21 cellular contexts compared by ENCODE assay signal in genomic region chr12:117161460-117162166, GRCh38. TPM values are rescaled to one million over a fixed set of nuclear protein-coding genes. Genes with fewer than 3 reads are reported as not detected.
DNase-seq lines count a peak whose midpoint lies in the region; ATAC-seq and TF ChIP-seq lines count a peak whose summit lies in the region.
"Had no signal": no experiment of that assay in that cellular context is flagged by ENCODE, and none has a peak within 500 bp of the region (broad histone marks: within the 10 kb centered on the region; RNA-seq: fewer than 3 reads in every experiment).

No MANE protein-coding gene starts in this region.

- H3K27me3 Mint-ChIP-seq in activated naive CD4-positive, alpha-beta T cell treated with anti-CD3 and anti-CD28 coated beads for 36 hours (ENCODE audit: low read depth) = no peaks in the 10 kb centered on the region
- H3K27me3 Mint-ChIP-seq in activated naive CD4-positive, alpha-beta T cell treated with anti-CD3 and anti-CD28 coated beads, Interleukin-2, amount 10 ng/mL, durations not matched to agents 7 days and 5 days = no peaks in the 10 kb centered on the region
- H3K27me3 Mint-ChIP-seq in endothelial cell (ENCODE audit: unreplicated experiment) = peaks cover 3% of the 10 kb centered on the region
- H3K27me3 Mint-ChIP-seq in stimulated activated memory B cell treated with anti-CD40 and anti-IgM and Interleukin-4, amounts not matched to agents 10 μg/mL and 1 μg/mL and 100 μg/mL, for 72 hours = no peaks in the 10 kb centered on the region
- H3K27me3 Mint-ChIP-seq: CD4-positive, alpha-beta T cell had no signal

- CTCF ChIA-PET in activated naive CD4-positive, alpha-beta T cell treated with anti-CD3 and anti-CD28 coated beads for 36 hours (lab: Charles Lee) = interaction anchor here (1.1 kb wide), 1 partner anchor 42 kb away, joined by 4 read pairs; no protein-coding TSS in a partner anchor
- CTCF ChIA-PET in activated naive CD4-positive, alpha-beta T cell treated with anti-CD3 and anti-CD28 coated beads, Interleukin-2, amount 10 ng/mL, durations not matched to agents 7 days and 5 days (lab: Charles Lee) = no interaction called here

- H3K9me3 Mint-ChIP-seq in activated naive CD4-positive, alpha-beta T cell treated with anti-CD3 and anti-CD28 coated beads for 36 hours = no peaks in the 10 kb centered on the region
- H3K9me3 Mint-ChIP-seq in activated naive CD4-positive, alpha-beta T cell treated with anti-CD3 and anti-CD28 coated beads, Interleukin-2, amount 10 ng/mL, durations not matched to agents 7 days and 5 days = no peaks in the 10 kb centered on the region
- no peaks in the 10 kb centered on the region for H3K9me3 Mint-ChIP-seq in endothelial cell (ENCODE audit: unreplicated experiment)
- H3K9me3 Mint-ChIP-seq in stimulated activated memory B cell treated with anti-CD40 and anti-IgM and Interleukin-4, amounts not matched to agents 10 μg/mL and 1 μg/mL and 100 μg/mL, for 72 hours = no peaks in the 10 kb centered on the region
- H3K9me3 Mint-ChIP-seq: CD4-positive, alpha-beta T cell had no signal

- intact Hi-C loops in activated naive CD4-positive, alpha-beta T cell treated with anti-CD3 and anti-CD28 coated beads for 36 hours (cut with micrococcal nuclease) = no loop called here

- peak overlapping the region; percentile 41 for H3K27ac Mint-ChIP-seq in activated naive CD4-positive, alpha-beta T cell treated with anti-CD3 and anti-CD28 coated beads for 36 hours
- no peak overlapping the region for H3K27ac Mint-ChIP-seq in activated naive CD4-positive, alpha-beta T cell treated with anti-CD3 and anti-CD28 coated beads, Interleukin-2, amount 10 ng/mL, durations not matched to agents 7 days and 5 days
- H3K27ac Mint-ChIP-seq in endothelial cell (ENCODE audit: unreplicated experiment) = no peak overlapping the region
- peak overlapping the region; percentile 58 for H3K27ac Mint-ChIP-seq in stimulated activated memory B cell treated with anti-CD40 and anti-IgM and Interleukin-4, amounts not matched to agents 10 μg/mL and 1 μg/mL and 100 μg/mL, for 72 hours
- H3K27ac Mint-ChIP-seq: CD4-positive, alpha-beta T cell had no signal

- H3K4me3 Mint-ChIP-seq in activated naive CD4-positive, alpha-beta T cell treated with anti-CD3 and anti-CD28 coated beads for 36 hours = no peak overlapping the region
- H3K4me3 Mint-ChIP-seq in activated naive CD4-positive, alpha-beta T cell treated with anti-CD3 and anti-CD28 coated beads, Interleukin-2, amount 10 ng/mL, durations not matched to agents 7 days and 5 days = no peak overlapping the region
- peak overlapping the region; percentile 68 for H3K4me3 Mint-ChIP-seq in endothelial cell (ENCODE audit: unreplicated experiment)
- H3K4me3 Mint-ChIP-seq in stimulated activated memory B cell treated with anti-CD40 and anti-IgM and Interleukin-4, amounts not matched to agents 10 μg/mL and 1 μg/mL and 100 μg/mL, for 72 hours = no peak overlapping the region
- H3K4me3 Mint-ChIP-seq: CD4-positive, alpha-beta T cell had no signal

- H3K4me1 Mint-ChIP-seq in activated naive CD4-positive, alpha-beta T cell treated with anti-CD3 and anti-CD28 coated beads for 36 hours (ENCODE audit: low read depth) = no peaks in the 10 kb centered on the region
- peaks cover 3% of the 10 kb centered on the region for H3K4me1 Mint-ChIP-seq in activated naive CD4-positive, alpha-beta T cell treated with anti-CD3 and anti-CD28 coated beads, Interleukin-2, amount 10 ng/mL, durations not matched to agents 7 days and 5 days
- no peaks in the 10 kb centered on the region for H3K4me1 Mint-ChIP-seq in endothelial cell (ENCODE audit: unreplicated experiment)
- H3K4me1 Mint-ChIP-seq in stimulated activated memory B cell treated with anti-CD40 and anti-IgM and Interleukin-4, amounts not matched to agents 10 μg/mL and 1 μg/mL and 100 μg/mL, for 72 hours = no peaks in the 10 kb centered on the region

- no peak for TF ChIP-seq CTCF in endothelial cell (IDR thresholded peaks at IDR 0.05; ENCODE audit: unreplicated experiment)

- H3K36me3 Mint-ChIP-seq in activated naive CD4-positive, alpha-beta T cell treated with anti-CD3 and anti-CD28 coated beads for 36 hours (ENCODE audit: low read depth) = peaks cover 31% of the 10 kb centered on the region
- peaks cover 52% of the 10 kb centered on the region for H3K36me3 Mint-ChIP-seq in activated naive CD4-positive, alpha-beta T cell treated with anti-CD3 and anti-CD28 coated beads, Interleukin-2, amount 10 ng/mL, durations not matched to agents 7 days and 5 days
- peaks cover 63% of the 10 kb centered on the region for H3K36me3 Mint-ChIP-seq in endothelial cell (ENCODE audit: low read depth, unreplicated experiment)
- peaks cover 70% of the 10 kb centered on the region for H3K36me3 Mint-ChIP-seq in stimulated activated memory B cell treated with anti-CD40 and anti-IgM and Interleukin-4, amounts not matched to agents 10 μg/mL and 1 μg/mL and 100 μg/mL, for 72 hours

- DNase-seq in activated naive CD4-positive, alpha-beta T cell treated with anti-CD3 and anti-CD28 coated beads for 36 hours = no peak
- DNase-seq in activated naive CD4-positive, alpha-beta T cell treated with anti-CD3 and anti-CD28 coated beads, Interleukin-2, amount 10 ng/mL, durations not matched to agents 7 days and 5 days = no peak
- DNase-seq in OCI-M1 (lab: John Stamatoyannopoulos, UW) = peak; percentile 2
- DNase-seq in endothelial cell (ENCODE audit: low spot score) = no peak
- no peak for DNase-seq in activated CD4-positive, alpha-beta T cell treated with anti-CD3 and anti-CD28 coated beads for 48 hours
- no peak for DNase-seq in NCI-H1694 treated with DMSO at 0.1 percent for 48 hours (lab: John Stamatoyannopoulos, UW)
- DNase-seq: activated CD8-positive, alpha-beta memory T cell treated with anti-CD3 and anti-CD28 coated beads, Interleukin-2, amount 50 U/mL, for 4 hours; activated effector memory CD4-positive, alpha-beta T cell treated with Interleukin-2 at 50 U/mL for 16 hours; CD4-positive, alpha-beta T cell; DND-41; effector CD4-positive, alpha-beta T cell; NCI-H1048; NCI-H1694; NCI-H2171; NCI-H510A; SJCRH30; stimulated activated CD4-positive, alpha-beta T cell treated with anti-CD3 and anti-CD28 coated beads, Interleukin-2, amount 100 ng/mL, for 24 hours; SW 1271 had no signal

- no peak for ATAC-seq in stimulated activated memory B cell treated with anti-CD40 and anti-IgM and Interleukin-4, amounts not matched to agents 10 μg/mL and 1 μg/mL and 100 μg/mL, for 72 hours
- no peak for ATAC-seq in HG02759 (IDR thresholded peaks at IDR 0.05; ENCODE audit: unreplicated experiment)
- ATAC-seq: left lobe of liver had no signal

RNA-seq across cellular contexts. Expression of gene FBXO21, which starts 28.7 kb away (rescaled TPM):
- total RNA-seq in activated naive CD4-positive, alpha-beta T cell treated with anti-CD3 and anti-CD28 coated beads for 36 hours = 10 to 100 TPM; 18.2 to 19.7 TPM
- 44.7 TPM for total RNA-seq in endothelial cell (ENCODE audit: unreplicated experiment)

Comparison
In these comparisons a context has a peak if more than half of its experiments do, and no peak if none do; other contexts are left out.
1. H3K27ac Mint-ChIP-seq: peak in activated naive CD4-positive, alpha-beta T cell treated with anti-CD3 and anti-CD28 coated beads for 36 hours (single experiment) and stimulated activated memory B cell treated with anti-CD40 and anti-IgM and Interleukin-4, amounts not matched to agents 10 μg/mL and 1 μg/mL and 100 μg/mL, for 72 hours (single experiment); none in activated naive CD4-positive, alpha-beta T cell treated with anti-CD3 and anti-CD28 coated beads, Interleukin-2, amount 10 ng/mL, durations not matched to agents 7 days and 5 days (single experiment) and endothelial cell (single experiment).